In genomic region chr4:119362413-119362812, GRCh38 we compare ENCODE assay signal across 7 cellular contexts. TPM values are rescaled to one million over a fixed set of nuclear protein-coding genes. Genes with fewer than 3 reads are reported as not detected.
"Had no signal": no experiment of that assay in that cellular context is flagged by ENCODE, and none has a peak within 500 bp of the region (broad histone marks: within the 10 kb centered on the region; RNA-seq: fewer than 3 reads in every experiment).

No MANE protein-coding gene starts in this region.

RNA-seq across cellular contexts. Expression of gene FABP2, which starts 40.5 kb away (rescaled TPM):
- total RNA-seq: GM23248, GM23338, H1, H4, H7, H9, HFFc6 had no signal
- polyA plus RNA-seq: GM23248, GM23338, H1 had no signal
